20 cellular contexts compared by ENCODE assay signal in the genomic region with DNA sequence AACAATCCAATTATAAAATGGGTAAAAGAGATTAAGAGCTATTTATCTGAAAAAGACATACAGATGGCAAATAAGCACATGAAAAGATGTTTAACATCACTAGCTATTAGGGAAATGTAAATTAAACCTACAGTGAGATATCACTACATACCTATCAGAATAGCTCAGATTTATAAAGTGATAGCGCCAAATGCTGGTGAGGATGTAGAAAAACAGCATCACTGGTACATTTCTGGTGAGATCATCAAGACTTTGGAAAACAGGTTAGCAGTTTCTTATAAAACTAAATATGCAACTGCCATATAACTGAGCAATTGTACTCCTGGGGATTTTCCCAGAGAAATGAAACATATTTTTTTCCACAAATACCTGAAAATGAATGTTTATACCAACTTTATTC.
"Had no signal": no experiment of that assay in that cellular context is flagged by ENCODE, and none has a peak within 500 bp of the region (broad histone marks: within the 10 kb centered on the region; RNA-seq: fewer than 3 reads in every experiment).

No MANE protein-coding gene starts in this region.

- H3K27me3 ChIP-seq: body of pancreas, colonic mucosa, upper lobe of left lung had no signal

- H3K27ac Mint-ChIP-seq: activated B cell treated with CpG ODN at 0.5 μM for 24 hours; activated CD4-positive, alpha-beta T cell treated with anti-CD3 and anti-CD28 coated beads, Interleukin-2, amount 10 ng/mL, durations not matched to agents 24 days and 14 days; activated naive CD8-positive, alpha-beta T cell treated with anti-CD3 and anti-CD28 coated beads for 36 hours had no signal

- H3K4me3 Mint-ChIP-seq: activated B cell treated with CpG ODN at 0.5 μM for 24 hours; activated CD4-positive, alpha-beta T cell treated with anti-CD3 and anti-CD28 coated beads, Interleukin-2, amount 10 ng/mL, durations not matched to agents 24 days and 14 days; activated naive CD8-positive, alpha-beta T cell treated with anti-CD3 and anti-CD28 coated beads for 36 hours; neural crest cell; stimulated activated naive CD8-positive, alpha-beta T cell treated with anti-CD3 and anti-CD28 coated beads, Interleukin-15, Interleukin-2, amounts not matched to agents 100 ng/mL and 50 ng/mL, for 24 hours had no signal

- H3K4me3 ChIP-seq: body of pancreas, colonic mucosa, esophagus muscularis mucosa, hepatocyte, lung, prostate gland, suprapubic skin, upper lobe of left lung had no signal

- H3K4me1 ChIP-seq: body of pancreas, colonic mucosa, esophagus muscularis mucosa, prostate gland, suprapubic skin had no signal

- H3K4me2 ChIP-seq: hepatocyte had no signal

- H3K79me2 ChIP-seq: hepatocyte had no signal

- H3K9me3 Mint-ChIP-seq: activated B cell treated with CpG ODN at 0.5 μM for 24 hours; activated CD4-positive, alpha-beta T cell treated with anti-CD3 and anti-CD28 coated beads, Interleukin-2, amount 10 ng/mL, durations not matched to agents 24 days and 14 days; activated naive CD8-positive, alpha-beta T cell treated with anti-CD3 and anti-CD28 coated beads for 36 hours; stimulated activated naive CD8-positive, alpha-beta T cell treated with anti-CD3 and anti-CD28 coated beads, Interleukin-15, Interleukin-2, amounts not matched to agents 100 ng/mL and 50 ng/mL, for 24 hours had no signal

- H3K9me3 ChIP-seq: body of pancreas, colonic mucosa, esophagus muscularis mucosa, prostate gland, suprapubic skin, upper lobe of left lung had no signal

- H2AFZ ChIP-seq: hepatocyte had no signal

- DNase-seq: activated B cell treated with CpG ODN at 0.5 μM for 24 hours; activated CD4-positive, alpha-beta T cell treated with anti-CD3 and anti-CD28 coated beads, Interleukin-2, amount 10 ng/mL, durations not matched to agents 24 days and 14 days; activated CD8-positive, alpha-beta memory T cell treated with anti-CD3 and anti-CD28 coated beads, Interleukin-2, amount 50 U/mL, for 48 hours; activated naive CD8-positive, alpha-beta T cell treated with anti-CD3 and anti-CD28 coated beads for 36 hours; amygdala; body of pancreas; caudate nucleus; colonic mucosa; effector CD4-positive, alpha-beta T cell; midbrain; right cardiac atrium; small intestine; upper lobe of left lung had no signal

- ATAC-seq: body of pancreas, right cardiac atrium had no signal

- H3K36me3 ChIP-seq: colonic mucosa, esophagus muscularis mucosa, prostate gland, suprapubic skin, upper lobe of left lung had no signal

- H3K36me3 Mint-ChIP-seq: activated naive CD8-positive, alpha-beta T cell treated with anti-CD3 and anti-CD28 coated beads for 36 hours had no signal

- H3K4me1 Mint-ChIP-seq: activated B cell treated with CpG ODN at 0.5 μM for 24 hours had no signal
